Comparison of ENCODE assay signal across 21 cellular contexts in the genomic region with DNA sequence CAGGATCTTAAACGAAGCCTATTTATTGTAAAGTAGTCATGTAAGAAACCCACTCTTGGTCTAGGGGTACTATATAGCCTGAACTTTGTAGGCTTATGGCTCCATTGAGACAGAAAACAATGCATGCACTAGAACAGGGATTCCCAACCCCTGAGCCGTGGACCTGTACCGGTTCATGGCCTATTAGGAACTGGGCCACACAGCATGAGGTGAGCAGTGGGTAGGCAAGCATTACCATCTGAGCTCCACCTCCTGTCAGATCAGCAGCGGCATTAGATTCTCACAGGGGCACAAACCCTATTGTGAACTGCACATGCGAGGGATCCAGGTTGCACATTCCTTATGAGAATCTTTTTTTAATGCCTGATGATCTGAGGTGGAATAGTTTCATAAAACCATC.
"Had no signal": no experiment of that assay in that cellular context is flagged by ENCODE, and none has a peak within 500 bp of the region (broad histone marks: within the 10 kb centered on the region; RNA-seq: fewer than 3 reads in every experiment).

No MANE protein-coding gene starts in this region.

- ATAC-seq: activated CD4-positive, alpha-beta T cell treated with anti-CD3 and anti-CD28 coated beads for 36 hours; activated CD8-positive, alpha-beta memory T cell treated with anti-CD3 and anti-CD28 coated beads, Interleukin-2, amount 10 ng/mL, durations not matched to agents 7 days and 5 days; naive thymus-derived CD4-positive, alpha-beta T cell; T-helper 17 cell had no signal

- H3K36me3 ChIP-seq: adrenal gland, gastrocnemius medialis, transverse colon, vagina had no signal

- DNase-seq: activated CD4-positive, alpha-beta memory T cell treated with anti-CD3 and anti-CD28 coated beads for 36 hours; activated CD4-positive, alpha-beta T cell treated with anti-CD3 and anti-CD28 coated beads for 36 hours; activated CD8-positive, alpha-beta memory T cell treated with anti-CD3 and anti-CD28 coated beads, Interleukin-2, amount 10 ng/mL, durations not matched to agents 7 days and 5 days; activated naive CD4-positive, alpha-beta T cell treated with anti-CD3 and anti-CD28 coated beads, Interleukin-2, amount 50 U/mL, for 16 hours; activated T-cell treated with anti-CD3 and anti-CD28 coated beads, Interleukin-2, amount 50 U/mL, for 1 hour; body of pancreas; central memory CD4-positive, alpha-beta T cell; effector memory CD4-positive, alpha-beta T cell; gastrocnemius medialis; heart right ventricle; left cardiac atrium; naive thymus-derived CD4-positive, alpha-beta T cell; stimulated activated CD4-positive, alpha-beta T cell treated with anti-CD3 and anti-CD28 coated beads, Interleukin-4, amount 100 ng/mL, for 24 hours; stimulated activated naive CD4-positive, alpha-beta T cell; T-helper 17 cell; transverse colon had no signal

- H3K4me3 ChIP-seq: adrenal gland, body of pancreas, gastrocnemius medialis, heart right ventricle, lung, skin epidermis, transverse colon, vagina had no signal

- H3K9me3 Mint-ChIP-seq: activated CD4-positive, alpha-beta memory T cell treated with anti-CD3 and anti-CD28 coated beads for 36 hours; activated T-helper 2 cell treated with anti-CD3 and anti-CD28 coated beads, Interferon-gamma antibody, Interleukin-2, Interleukin-4, amounts not matched to agents 10 μg/mL and 5 μg/mL and 100 μg/mL, durations not matched to agents 14 hours and 24 hours and 36 hours; naive thymus-derived CD4-positive, alpha-beta T cell had no signal

- H3K27me3 Mint-ChIP-seq: activated CD4-positive, alpha-beta memory T cell treated with anti-CD3 and anti-CD28 coated beads for 36 hours; activated CD4-positive, alpha-beta T cell treated with anti-CD3 and anti-CD28 coated beads for 36 hours; activated CD8-positive, alpha-beta memory T cell treated with anti-CD3 and anti-CD28 coated beads, Interleukin-2, amount 10 ng/mL, durations not matched to agents 7 days and 5 days; naive thymus-derived CD4-positive, alpha-beta T cell; T-helper 17 cell had no signal

- H3K27ac ChIP-seq: body of pancreas, vagina had no signal

- H3K27me3 ChIP-seq: adrenal gland, body of pancreas, gastrocnemius medialis, heart right ventricle, transverse colon, vagina had no signal

- H3K9me3 ChIP-seq: adrenal gland, body of pancreas, gastrocnemius medialis, heart right ventricle, transverse colon, vagina had no signal

- H3K27ac Mint-ChIP-seq: activated CD4-positive, alpha-beta memory T cell treated with anti-CD3 and anti-CD28 coated beads for 36 hours; activated CD4-positive, alpha-beta T cell treated with anti-CD3 and anti-CD28 coated beads for 36 hours; activated CD8-positive, alpha-beta memory T cell treated with anti-CD3 and anti-CD28 coated beads, Interleukin-2, amount 10 ng/mL, durations not matched to agents 7 days and 5 days; activated T-helper 2 cell treated with anti-CD3 and anti-CD28 coated beads, Interferon-gamma antibody, Interleukin-2, Interleukin-4, amounts not matched to agents 10 μg/mL and 5 μg/mL and 100 μg/mL, durations not matched to agents 14 hours and 24 hours and 36 hours had no signal

- H3K4me3 Mint-ChIP-seq: activated CD4-positive, alpha-beta memory T cell treated with anti-CD3 and anti-CD28 coated beads for 36 hours; activated CD4-positive, alpha-beta T cell treated with anti-CD3 and anti-CD28 coated beads for 36 hours; activated CD8-positive, alpha-beta memory T cell treated with anti-CD3 and anti-CD28 coated beads, Interleukin-2, amount 10 ng/mL, durations not matched to agents 7 days and 5 days; T-helper 17 cell had no signal
